In the genomic region with DNA sequence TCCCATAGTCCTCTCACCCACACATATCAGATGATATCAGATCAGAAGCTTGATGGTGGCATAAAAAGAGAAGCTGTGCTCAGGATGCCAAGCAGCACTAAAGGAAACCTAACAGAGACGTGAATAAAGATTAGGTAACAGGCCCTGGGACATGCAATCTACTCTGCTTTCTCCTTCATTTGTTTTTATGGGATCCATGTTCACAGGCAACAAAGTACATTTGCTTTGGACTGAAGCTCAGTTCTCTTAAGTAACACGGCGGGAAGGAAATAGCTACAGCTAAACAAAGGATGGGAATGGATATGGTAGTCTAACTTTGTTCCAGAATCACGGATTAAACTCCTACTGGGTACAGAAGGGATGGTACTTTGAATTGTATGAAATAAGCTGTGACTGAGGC, we compare ENCODE assay signal across 12 cellular contexts.
A peak's percentile ranks its signal among the peaks of the same experiment; 100 is the strongest.
DNase-seq lines count a peak whose midpoint lies in the region; ATAC-seq and TF ChIP-seq lines count a peak whose summit lies in the region.
"Had no signal": no experiment of that assay in that cellular context is flagged by ENCODE, and none has a peak within 500 bp of the region (broad histone marks: within the 10 kb centered on the region; RNA-seq: fewer than 3 reads in every experiment).

No MANE protein-coding gene starts in this region.

- H3K79me2 ChIP-seq in parathyroid adenoma: no peaks in the 10 kb centered on the region

- no peaks in the 10 kb centered on the region for H3K9me3 ChIP-seq in heart right ventricle
- no peaks in the 10 kb centered on the region for H3K9me3 ChIP-seq in esophagus squamous epithelium
- no peaks in the 10 kb centered on the region for H3K9me3 ChIP-seq in parathyroid adenoma (ENCODE audit: control insufficient read depth, low read length)
- H3K9me3 ChIP-seq in aorta (ENCODE audit: control insufficient read depth, low read length): no peaks in the 10 kb centered on the region

- peaks cover 13 to 47% (median 40%) of the 10 kb centered on the region in 9 donors for H3K4me1 ChIP-seq in heart right ventricle
- peaks cover 0 to 38% (median 11%) of the 10 kb centered on the region in 3 donors for H3K4me1 ChIP-seq in esophagus squamous epithelium
- H3K4me1 ChIP-seq in parathyroid adenoma: peaks cover 34% of the 10 kb centered on the region
- H3K4me1 ChIP-seq in aorta (ENCODE audit: control insufficient read depth in 1 of 2, insufficient read depth in 2 of 2, low read length in 2 of 2): no peaks in the 10 kb centered on the region

- intact Hi-C loops in heart right ventricle (cut with DNase I): loop anchor here in 9 of 10 donors (1.0 to 10.0 kb wide), 12 partner anchors 61 to 396 kb away; a partner anchor contains a TSS
- intact Hi-C loops in cardiac septum (cut with DNase I): loop anchor here (5.0 kb wide), 2 partner anchors 61 to 174 kb away; no protein-coding TSS in a partner anchor
- intact Hi-C loops in esophagus squamous epithelium (cut with DNase I): loop anchor here (2.0 kb wide), 1 partner anchor 298 kb away; no protein-coding TSS in a partner anchor
- intact Hi-C loops in aorta (cut with DNase I): loop anchor here (2.0 to 10.0 kb wide), 6 partner anchors 61 to 394 kb away; no protein-coding TSS in a partner anchor

- 42 to 48% methylated on average over 4 of the region's 4 CpGs for WGBS in heart right ventricle, 2 donors
- whole genome bisulfite sequencing in esophagus squamous epithelium, 2 donors: 66 to 73% methylated on average over 4 of the region's 4 CpGs
- WGBS in aorta, 2 donors: 3 to 4% methylated on average over 4 of the region's 4 CpGs

- H3K4me3 ChIP-seq in heart right ventricle (no peak overlapping the region), esophagus squamous epithelium (no peak overlapping the region), parathyroid adenoma (ENCODE audit: low read depth, low read length) (no peak overlapping the region), aorta (ENCODE audit: low read length in 2 of 2) (no peak overlapping the region)

- no peak for TF ChIP-seq POLR2A in esophagus squamous epithelium (IDR thresholded peaks at IDR 0.05)

- ATAC-seq in heart right ventricle (peak in 3 of 8 donors; percentile 12 to 25 (median 15)), aorta (ENCODE audit: low FRiP score) (peak; percentile 37), GM19035 (IDR thresholded peaks at IDR 0.05; ENCODE audit: unreplicated experiment) (no peak), GM18517 (IDR thresholded peaks at IDR 0.05; ENCODE audit: unreplicated experiment) (no peak)

- H3K27me3 ChIP-seq in heart right ventricle: no peaks in the 10 kb centered on the region
- H3K27me3 ChIP-seq in esophagus squamous epithelium: no peaks in the 10 kb centered on the region
- no peaks in the 10 kb centered on the region for H3K27me3 ChIP-seq in parathyroid adenoma (ENCODE audit: control insufficient read depth, insufficient read depth, low read length)
- no peaks in the 10 kb centered on the region for H3K27me3 ChIP-seq in aorta (ENCODE audit: control insufficient read depth in 1 of 2, insufficient read depth in 2 of 2, low read length in 1 of 2)

- H3K4me2 ChIP-seq in parathyroid adenoma (ENCODE audit: low read length): no peak overlapping the region

- H3K9ac ChIP-seq in parathyroid adenoma: no peak overlapping the region

- no peak for DNase-seq in heart right ventricle
- DNase-seq in cardiac septum (ENCODE audit: low spot score): no peak
- no peak for DNase-seq in esophagus squamous epithelium (lab: John Stamatoyannopoulos, UW)
- no peak for DNase-seq in aorta
- no peak for DNase-seq in NCI-H128 (lab: John Stamatoyannopoulos, UW; ENCODE audit: unreplicated experiment)
- DNase-seq: activated gamma-delta T cell; endodermal cell; islet precursor cell; stimulated activated CD4-positive, alpha-beta T cell treated with anti-CD3 and anti-CD28 coated beads, Interleukin-4, amount 100 ng/mL, for 24 hours had no signal

- H3K36me3 ChIP-seq in heart right ventricle (no peaks in the 10 kb centered on the region), esophagus squamous epithelium (no peaks in the 10 kb centered on the region), parathyroid adenoma (ENCODE audit: control insufficient read depth, insufficient read depth, low read length) (no peaks in the 10 kb centered on the region), aorta (ENCODE audit: control insufficient read depth in 1 of 2, insufficient read depth in 2 of 2, low read length in 1 of 2) (no peaks in the 10 kb centered on the region)

- TF ChIP-seq CTCF in heart right ventricle (IDR thresholded peaks at IDR 0.05) (no peak), esophagus squamous epithelium (IDR thresholded peaks at IDR 0.05) (no peak), parathyroid adenoma (IDR thresholded peaks at IDR 0.05) (no peak)

- H2AFZ ChIP-seq in parathyroid adenoma: peak overlapping the region; percentile 65

- peak overlapping the region; percentile 18 to 88 (median 73) for H3K27ac ChIP-seq in heart right ventricle
- H3K27ac ChIP-seq in esophagus squamous epithelium: peak overlapping the region in 3 of 4 donors; percentile 63 to 79 (median 75)
- peak overlapping the region; percentile 79 for H3K27ac ChIP-seq in parathyroid adenoma
- H3K27ac ChIP-seq in aorta (ENCODE audit: low read depth in 1 of 2, low read length in 2 of 2): no peak overlapping the region

Comparison
In these comparisons a context has a peak if more than half of its experiments do, and no peak if none do; other contexts are left out.
1. H3K27ac ChIP-seq: peak in heart right ventricle (10 of 10), esophagus squamous epithelium (3 of 4) and parathyroid adenoma (single experiment); none in aorta (0 of 2).